ENCODE assay signal across 15 cellular contexts in genomic region chr4:95091272-95091671, GRCh38.
DNase-seq lines count a peak whose midpoint lies in the region; ATAC-seq, FAIRE-seq and TF ChIP-seq lines count a peak whose summit lies in the region.
"Had no signal": no experiment of that assay in that cellular context is flagged by ENCODE, and none has a peak within 500 bp of the region (broad histone marks: within the 10 kb centered on the region; RNA-seq: fewer than 3 reads in every experiment).

No MANE protein-coding gene starts in this region.

- H3K79me2 ChIP-seq in Loucy (ENCODE audit: insufficient read depth, low read length): no peaks in the 10 kb centered on the region

- no peak for FAIRE-seq in bronchial epithelial cell (lab: Jason Lieb, UNC)
- no peak for FAIRE-seq in HTR-8/SVneo (lab: Jason Lieb, UNC)
- FAIRE-seq: GM18507 had no signal

- H3K9ac ChIP-seq in Loucy (ENCODE audit: low read depth, low read length, poor library complexity, severe bottlenecking): no peak overlapping the region

- H2AFZ ChIP-seq in Loucy (ENCODE audit: low read length): no peak overlapping the region

- H3K4me1 ChIP-seq in Loucy (ENCODE audit: insufficient read depth, low read length, poor library complexity, severe bottlenecking) (peaks cover 11% of the 10 kb centered on the region), psoas muscle (peaks cover 12% of the 10 kb centered on the region)

- H3F3A ChIP-seq in Loucy (ENCODE audit: low read depth): no peaks in the 10 kb centered on the region

- H3K27me3 ChIP-seq in Loucy (ENCODE audit: insufficient read depth, low read length, poor library complexity, severe bottlenecking) (no peaks in the 10 kb centered on the region), bronchial epithelial cell (ENCODE audit: control insufficient read depth, insufficient read depth, low read length) (no peaks in the 10 kb centered on the region), psoas muscle (ENCODE audit: insufficient read depth in 3 of 3, low read length in 2 of 3) (no peaks in the 10 kb centered on the region)
- H3K27me3 ChIP-seq: heart right ventricle had no signal

- ATAC-seq in psoas muscle: peak; percentile 86 to 95 (median 93)
- ATAC-seq: Right ventricle myocardium inferior had no signal

- H3K4me3 ChIP-seq in Loucy (ENCODE audit: low read length, poor library complexity, severe bottlenecking) (no peak overlapping the region), bronchial epithelial cell (ENCODE audit: low read depth, low read length) (no peak overlapping the region), psoas muscle (peak overlapping the region; percentile 8)
- H3K4me3 ChIP-seq: heart right ventricle had no signal

- peak overlapping the region; percentile 33 for H3K4me2 ChIP-seq in Loucy (ENCODE audit: low read depth, low read length, poor library complexity, severe bottlenecking)

- H3K9me3 ChIP-seq in Loucy (ENCODE audit: insufficient read depth, low read depth, low read length) (no peaks in the 10 kb centered on the region), psoas muscle (no peaks in the 10 kb centered on the region)
- H3K9me3 ChIP-seq: heart right ventricle had no signal

- no peaks in the 10 kb centered on the region for H4K20me1 ChIP-seq in Loucy (ENCODE audit: insufficient read depth, low read length, poor library complexity, severe bottlenecking)

- TF ChIP-seq CTCF in Loucy (conservative IDR thresholded peaks at IDR 0.05; ENCODE audit: low read length) (no peak), bronchial epithelial cell (IDR thresholded peaks at IDR 0.05; ENCODE audit: insufficient read depth, low read length, severe bottlenecking) (no peak), psoas muscle (IDR thresholded peaks at IDR 0.05) (no peak)

- H3K27ac ChIP-seq in psoas muscle: no peak overlapping the region
- H3K27ac ChIP-seq: heart right ventricle had no signal

- no peaks in the 10 kb centered on the region for H3K9me2 ChIP-seq in Loucy (replicated peaks; ENCODE audit: low read depth, low read length)

- 29 to 39% (median 33%) methylated on average over 3 of the region's 3 CpGs for WGBS in psoas muscle, 3 donors

- DNase-seq in DMS 273 treated with DMSO at 0.1 percent for 48 hours (lab: John Stamatoyannopoulos, UW): peak; percentile 53
- peak; percentile 44 for DNase-seq in bronchial epithelial cell (ENCODE audit: low read depth)
- no peak for DNase-seq in psoas muscle
- no peak for DNase-seq in NCI-H1694 (lab: John Stamatoyannopoulos, UW)
- no peak for DNase-seq in HTR-8/SVneo (ENCODE audit: insufficient read length, low spot score)
- DNase-seq in T1000 (lab: John Stamatoyannopoulos, UW): no peak
- DNase-seq: DMS153, heart right ventricle, islet precursor cell, mesenchymal stem cell, NCI-H1436 treated with DMSO at 0.1 percent for 48 hours, retina had no signal

- intact Hi-C loops in psoas muscle (cut with DNase I): loop anchor here (5.0 kb wide), 2 partner anchors 94 to 469 kb away; no protein-coding TSS in a partner anchor

- H3K36me3 ChIP-seq in Loucy (ENCODE audit: insufficient read depth, low read length) (no peaks in the 10 kb centered on the region), bronchial epithelial cell (ENCODE audit: control insufficient read depth, insufficient read depth, low read length) (no peaks in the 10 kb centered on the region), psoas muscle (ENCODE audit: insufficient read depth in 1 of 2, low read depth in 1 of 2) (no peaks in the 10 kb centered on the region)
- H3K36me3 ChIP-seq: heart right ventricle had no signal

Comparison
In these comparisons a context has a peak if more than half of its experiments do, and no peak if none do; other contexts are left out.
1. DNase-seq: peak in DMS 273 treated with DMSO at 0.1 percent for 48 hours (single experiment) and bronchial epithelial cell (single experiment); none in psoas muscle (0 of 2), NCI-H1694 (single experiment), HTR-8/SVneo (single experiment) and T1000 (single experiment).